In genomic region chr6:6395581-6396197, GRCh38 we compare ENCODE assay signal across 21 cellular contexts.
DNase-seq lines count a peak whose midpoint lies in the region; ATAC-seq, FAIRE-seq and TF ChIP-seq lines count a peak whose summit lies in the region.
"Had no signal": no experiment of that assay in that cellular context is flagged by ENCODE, and none has a peak within 500 bp of the region (broad histone marks: within the 10 kb centered on the region; RNA-seq: fewer than 3 reads in every experiment).

No MANE protein-coding gene starts in this region.

- H3K4me3 ChIP-seq in liver (ENCODE audit: low read depth in 1 of 3, low read length in 3 of 3): no peak overlapping the region
- H3K4me3 ChIP-seq in HepG2 (replicated peaks in 1 of 3; ENCODE audit: insufficient read depth in 1 of 3, low read depth in 2 of 3, low read length in 3 of 3): no peak overlapping the region
- H3K4me3 ChIP-seq in body of pancreas: no peak overlapping the region
- H3K4me3 ChIP-seq in right lobe of liver: no peak overlapping the region
- H3K4me3 ChIP-seq: SK-N-MC, smooth muscle cell, thyroid gland had no signal

- TF ChIP-seq RAD21 in liver (IDR thresholded peaks at IDR 0.05) (peak; percentile 15 to 45), HepG2 (CRISPR knock-in tag; IDR thresholded peaks at IDR 0.05) (no peak)

- ATAC-seq in HepG2 (no peak), body of pancreas (peak; percentile 60), right lobe of liver (peak; percentile 86 to 88 (median 87)), HG03196 (IDR thresholded peaks at IDR 0.05; ENCODE audit: unreplicated experiment) (no peak), GM18873 (IDR thresholded peaks at IDR 0.05; ENCODE audit: low FRiP score, unreplicated experiment) (no peak), GM21423 (IDR thresholded peaks at IDR 0.05; ENCODE audit: unreplicated experiment) (no peak)
- ATAC-seq: activated naive CD4-positive, alpha-beta T cell treated with anti-CD3 and anti-CD28 coated beads, Interleukin-2, amount 50 U/mL, for 72 hours; esophagus mucosa had no signal

- H3K9ac ChIP-seq in liver (ENCODE audit: low read depth in 1 of 2, low read length in 2 of 2) (no peak overlapping the region), HepG2 (ENCODE audit: insufficient read depth, low read depth, low read length) (no peak overlapping the region)

- H3K27ac ChIP-seq in liver (ENCODE audit: low read depth in 1 of 2, low read length in 2 of 2): peak overlapping the region in 1 of 2 donors; percentile 52
- H3K27ac ChIP-seq in HepG2 (ENCODE audit: extremely low read length, insufficient read depth, low read length): no peak overlapping the region
- H3K27ac ChIP-seq in body of pancreas: peak overlapping the region in 2 of 4 donors; percentile 7 to 37
- peak overlapping the region in 2 of 3 donors; percentile 14 to 27 for H3K27ac ChIP-seq in right lobe of liver
- H3K27ac ChIP-seq: SK-N-MC, thyroid gland had no signal

- H2AFZ ChIP-seq in HepG2 (ENCODE audit: low read length): no peak overlapping the region

- H3K4me1 ChIP-seq in liver (ENCODE audit: control insufficient read depth in 4 of 4, insufficient read depth in 4 of 4, low read length in 3 of 4) (peaks cover 0 to 13% (median 2%) of the 10 kb centered on the region in 4 donors), HepG2 (ENCODE audit: insufficient read depth, low read length) (no peaks in the 10 kb centered on the region), body of pancreas (no peaks in the 10 kb centered on the region), right lobe of liver (peaks cover 0 to 17% (median 3%) of the 10 kb centered on the region in 4 donors)
- H3K4me1 ChIP-seq: thyroid gland had no signal

- CTCF ChIA-PET in HepG2 (lab: Yijun Ruan, JAX; ENCODE audit: low intra/inter-chr PET ratio, low total read pairs): no interaction called here

- H3K9me3 ChIP-seq in liver (ENCODE audit: control insufficient read depth in 4 of 4, low read length in 3 of 4) (no peaks in the 10 kb centered on the region), HepG2 (ENCODE audit: low read length) (no peaks in the 10 kb centered on the region), body of pancreas (no peaks in the 10 kb centered on the region), right lobe of liver (no peaks in the 10 kb centered on the region)
- H3K9me3 ChIP-seq: thyroid gland had no signal

- no peaks in the 10 kb centered on the region for H4K20me1 ChIP-seq in HepG2 (ENCODE audit: insufficient read depth, low read length)

- no peak overlapping the region for H3K4me2 ChIP-seq in HepG2 (ENCODE audit: low read depth, low read length)
- H3K4me2 ChIP-seq: smooth muscle cell had no signal

- intact Hi-C loops in HepG2 (cut with micrococcal nuclease; ENCODE audit: unreplicated experiment) (no loop called here), body of pancreas (cut with DNase I) (no loop called here), right lobe of liver (cut with DNase I) (no loop called here)

- no TSS peak for BruUV-seq in HepG2 (replicated peaks; lab: Mats Ljungman, UMichigan)

- H3K27me3 ChIP-seq in liver (ENCODE audit: control insufficient read depth in 4 of 4, insufficient read depth in 4 of 4, low read length in 3 of 4): no peaks in the 10 kb centered on the region
- no peaks in the 10 kb centered on the region for H3K27me3 ChIP-seq in HepG2 (ENCODE audit: control insufficient read depth in 1 of 2, insufficient read depth in 2 of 2, low read length in 2 of 2)
- H3K27me3 ChIP-seq in body of pancreas: no peaks in the 10 kb centered on the region
- no peaks in the 10 kb centered on the region for H3K27me3 ChIP-seq in right lobe of liver
- H3K27me3 ChIP-seq: thyroid gland had no signal

- in situ Hi-C loops in HepG2 (cut with HindIII; ENCODE audit: extremely low pct_ligation_motif_present, low pct_unique_long_range_greater_than_20kb): no loop called here

- no peaks in the 10 kb centered on the region for H3K79me2 ChIP-seq in HepG2 (ENCODE audit: insufficient read depth, low read length)

- WGBS in liver: 32% methylated on average over 5 of the region's 5 CpGs
- 2% methylated on average over 5 of the region's 5 CpGs for WGBS in HepG2 (ENCODE audit: low lambda C conversion rate)
- WGBS in body of pancreas, 2 donors: 29 to 37% methylated on average over 5 of the region's 5 CpGs
- WGBS in right lobe of liver (ENCODE audit: insufficient coverage, low coverage, low lambda C conversion rate, missing lambda C conversion rate): 29% methylated on average over 5 of the region's 5 CpGs

- TF ChIP-seq CTCF in liver (IDR thresholded peaks at IDR 0.05; ENCODE audit: low read depth, low read length, missing input control): no peak
- TF ChIP-seq CTCF in HepG2 (CRISPR knock-in tag; IDR thresholded peaks at IDR 0.05): no peak
- no peak for TF ChIP-seq CTCF in body of pancreas (IDR thresholded peaks at IDR 0.05)
- no peak for TF ChIP-seq CTCF in right lobe of liver (IDR thresholded peaks at IDR 0.05)

- POLR2A ChIA-PET in HepG2 (lab: Yijun Ruan, JAX): no interaction called here

- FAIRE-seq in HepG2 (lab: Jason Lieb, UNC): no peak
- FAIRE-seq: H1, kidney had no signal

- TF ChIP-seq POLR2A in HepG2 (IDR thresholded peaks at IDR 0.05; ENCODE audit: insufficient read depth in 1 of 2, low read depth in 2 of 2, low read length in 2 of 2): no peak
- TF ChIP-seq POLR2A in body of pancreas (IDR thresholded peaks at IDR 0.05): no peak
- TF ChIP-seq POLR2A in right lobe of liver (IDR thresholded peaks at IDR 0.05): no peak

- H3K36me3 ChIP-seq in liver (ENCODE audit: control insufficient read depth in 4 of 4, insufficient read depth in 3 of 4, low read depth in 1 of 4, low read length in 3 of 4) (no peaks in the 10 kb centered on the region), HepG2 (replicated peaks in 1 of 2; ENCODE audit: control insufficient read depth in 1 of 2, insufficient read depth in 2 of 2, low read length in 2 of 2) (no peaks in the 10 kb centered on the region), body of pancreas (replicated peaks in 1 of 2; ENCODE audit: insufficient read depth in 1 of 2, low read depth in 2 of 2) (no peaks in the 10 kb centered on the region), right lobe of liver (no peaks in the 10 kb centered on the region)
- H3K36me3 ChIP-seq: thyroid gland had no signal

- TF ChIP-seq EP300 in HepG2 (IDR thresholded peaks at IDR 0.05; ENCODE audit: low read depth in 2 of 2, low read length in 2 of 2) (no peak), HepG2 (CRISPR knock-in tag; IDR thresholded peaks at IDR 0.05; ENCODE audit: borderline replicate concordance) (no peak)

- DNase-seq in HepG2 (ENCODE audit: low spot score) (no peak), body of pancreas (peak in 2 of 4 donors; percentile 7 to 40), right lobe of liver (no peak), GM19240 (ENCODE audit: insufficient read length, low spot score) (no peak)
- DNase-seq: 8988T; activated T-cell treated with anti-CD3 and anti-CD28 coated beads for 4 hours; CD4-positive, CD25-positive, alpha-beta regulatory T cell; DND-41; kidney; NCI-H1930; occipital lobe; thyroid gland had no signal

TF ChIP-seq in liver, 16 proteins besides CTCF, POLR2A, EP300 and RAD21 (continues in another document):
- TF ChIP-seq HNF4G (IDR thresholded peaks at IDR 0.05) (no peak), ZBTB33 (IDR thresholded peaks at IDR 0.05) (no peak)

TF ChIP-seq in HepG2, 621 proteins besides CTCF, POLR2A, EP300 and RAD21 (continues in another document):
- TF ChIP-seq ZFP41 (CRISPR knock-in tag; IDR thresholded peaks at IDR 0.05; ENCODE audit: borderline replicate concordance) (no peak), SP4 (CRISPR knock-in tag; IDR thresholded peaks at IDR 0.05) (no peak), ZIK1 (CRISPR knock-in tag; IDR thresholded peaks at IDR 0.05; ENCODE audit: borderline replicate concordance, low read depth) (no peak), ZNF512B (CRISPR knock-in tag; IDR thresholded peaks at IDR 0.05; ENCODE audit: borderline replicate concordance) (no peak), AGO2 (optimal IDR thresholded peaks at IDR 0.05; ENCODE audit: low read depth, low read length) (no peak), RFX3 (CRISPR knock-in tag; IDR thresholded peaks at IDR 0.05) (no peak), ZNF770 (CRISPR knock-in tag; IDR thresholded peaks at IDR 0.05) (no peak), ZNF772 (CRISPR knock-in tag; IDR thresholded peaks at IDR 0.05) (no peak), ZNF225 (CRISPR knock-in tag; IDR thresholded peaks at IDR 0.05) (no peak), TCF7 (IDR thresholded peaks at IDR 0.05; ENCODE audit: low read depth) (no peak), ZNF557 (CRISPR knock-in tag; IDR thresholded peaks at IDR 0.05) (no peak)

Comparison
In these comparisons a context has a peak if more than half of its experiments do, and no peak if none do; other contexts are left out.
1. ATAC-seq: peak in body of pancreas (single experiment) and right lobe of liver (4 of 4); none in HepG2 (single experiment), HG03196 (single experiment), GM18873 (single experiment) and GM21423 (single experiment).